In genomic region chr10:69914373-69915268, GRCh38 we compare ENCODE assay signal across 8 cellular contexts.
DNase-seq lines count a peak whose midpoint lies in the region; ATAC-seq and TF ChIP-seq lines count a peak whose summit lies in the region.

No MANE protein-coding gene starts in this region.

- no peak overlapping the region for H3K4me3 ChIP-seq in AG04449 (ENCODE audit: low read depth, low read length)
- H3K4me3 ChIP-seq in right lobe of liver = no peak overlapping the region

- CTCF ChIA-PET in AG04449 (lab: Yijun Ruan, JAX) = interaction anchor here (0.7 to 18.1 kb wide), 64 partner anchors 8 to 399 kb away, joined by 3 to 638 read pairs (median 6); partner anchors contain the start of genes COL13A1 and TYSND1
- CTCF ChIA-PET in activated CD4-positive, alpha-beta T cell treated with anti-CD3 and anti-CD28 coated beads, Interleukin-2, amount 10 ng/mL, durations not matched to agents 7 days and 5 days (lab: Charles Lee) = interaction anchor here (0.7 to 2.0 kb wide), 9 partner anchors 9 to 842 kb away, joined by 3 to 7 read pairs (median 3); no protein-coding TSS in a partner anchor

- peaks cover 2% of the 10 kb centered on the region for H3K27me3 Mint-ChIP-seq in activated CD4-positive, alpha-beta T cell treated with anti-CD3 and anti-CD28 coated beads, Interleukin-2, amount 10 ng/mL, durations not matched to agents 7 days and 5 days

- intact Hi-C loops in right lobe of liver (cut with DNase I) = loop anchor here (5.0 to 10.0 kb wide), 2 partner anchors 32 to 110 kb away; partner anchors contain the start of gene COL13A1 (in 1 of the 2)

- H3K27me3 ChIP-seq in right lobe of liver = no peaks in the 10 kb centered on the region

- H3K4me3 Mint-ChIP-seq in activated CD4-positive, alpha-beta T cell treated with anti-CD3 and anti-CD28 coated beads, Interleukin-2, amount 10 ng/mL, durations not matched to agents 7 days and 5 days = no peak overlapping the region

- H3K27ac Mint-ChIP-seq in activated CD4-positive, alpha-beta T cell treated with anti-CD3 and anti-CD28 coated beads, Interleukin-2, amount 10 ng/mL, durations not matched to agents 7 days and 5 days = no peak overlapping the region

- no peaks in the 10 kb centered on the region for H3K4me1 Mint-ChIP-seq in activated CD4-positive, alpha-beta T cell treated with anti-CD3 and anti-CD28 coated beads, Interleukin-2, amount 10 ng/mL, durations not matched to agents 7 days and 5 days

- WGBS in right lobe of liver (ENCODE audit: insufficient coverage, low coverage, low lambda C conversion rate, missing lambda C conversion rate) = 18% methylated on average over 10 of the region's 13 CpGs

- H3K9me3 Mint-ChIP-seq in activated CD4-positive, alpha-beta T cell treated with anti-CD3 and anti-CD28 coated beads, Interleukin-2, amount 10 ng/mL, durations not matched to agents 7 days and 5 days = no peaks in the 10 kb centered on the region

- TF ChIP-seq CTCF in AG04449 (IDR thresholded peaks at IDR 0.05; ENCODE audit: insufficient read depth, low read length, missing control alignments) (peak; percentile 96), right lobe of liver (IDR thresholded peaks at IDR 0.05) (peak; percentile 93 to 95 (median 95))

- peaks cover 0 to 16% (median 5%) of the 10 kb centered on the region in 4 donors for H3K4me1 ChIP-seq in right lobe of liver

- H3K36me3 Mint-ChIP-seq in activated CD4-positive, alpha-beta T cell treated with anti-CD3 and anti-CD28 coated beads, Interleukin-2, amount 10 ng/mL, durations not matched to agents 7 days and 5 days (ENCODE audit: low read depth) = no peaks in the 10 kb centered on the region

- H3K36me3 ChIP-seq in right lobe of liver = no peaks in the 10 kb centered on the region

- TF ChIP-seq POLR2A in right lobe of liver (IDR thresholded peaks at IDR 0.05) = no peak

- H3K9me3 ChIP-seq in right lobe of liver = no peaks in the 10 kb centered on the region

- ATAC-seq in right lobe of liver = peak; percentile 87 to 96 (median 92)
- ATAC-seq in HG03457 (IDR thresholded peaks at IDR 0.05; ENCODE audit: unreplicated experiment) = no peak

- POLR2A ChIA-PET in AG04449 (lab: Yijun Ruan, JAX) = interaction anchor here (0.5 to 1.0 kb wide), 2 partner anchors 62 to 76 kb away, joined by 3 read pairs; no protein-coding TSS in a partner anchor
- POLR2A ChIA-PET in activated CD4-positive, alpha-beta T cell treated with anti-CD3 and anti-CD28 coated beads, Interleukin-2, amount 10 ng/mL, durations not matched to agents 7 days and 5 days (lab: Charles Lee) = no interaction called here

- DNase-seq in AG04449 (ENCODE audit: low read depth, low spot score) = no peak
- DNase-seq in GM19240 (ENCODE audit: insufficient read length, low spot score) = peak; percentile 64
- DNase-seq in NCI-H2171 (lab: John Stamatoyannopoulos, UW) = peak; percentile 20
- peak; percentile 69 for DNase-seq in activated CD4-positive, alpha-beta T cell treated with anti-CD3 and anti-CD28 coated beads, Interleukin-2, amount 10 ng/mL, durations not matched to agents 7 days and 5 days
- peak; percentile 86 for DNase-seq in dermis blood vessel endothelial cell
- DNase-seq in right lobe of liver = peak; percentile 69 to 78 (median 76)
- peak; percentile 14 to 51 (median 15) for DNase-seq in stimulated activated CD4-positive, alpha-beta T cell treated with anti-CD3 and anti-CD28 coated beads, TNF-alpha, amount 100 ng/mL, for 24 hours (ENCODE audit: low read depth in 3 of 3)

- H3K27ac ChIP-seq in right lobe of liver = no peak overlapping the region
